ENCODE assay signal across 11 cellular contexts in the genomic region with DNA sequence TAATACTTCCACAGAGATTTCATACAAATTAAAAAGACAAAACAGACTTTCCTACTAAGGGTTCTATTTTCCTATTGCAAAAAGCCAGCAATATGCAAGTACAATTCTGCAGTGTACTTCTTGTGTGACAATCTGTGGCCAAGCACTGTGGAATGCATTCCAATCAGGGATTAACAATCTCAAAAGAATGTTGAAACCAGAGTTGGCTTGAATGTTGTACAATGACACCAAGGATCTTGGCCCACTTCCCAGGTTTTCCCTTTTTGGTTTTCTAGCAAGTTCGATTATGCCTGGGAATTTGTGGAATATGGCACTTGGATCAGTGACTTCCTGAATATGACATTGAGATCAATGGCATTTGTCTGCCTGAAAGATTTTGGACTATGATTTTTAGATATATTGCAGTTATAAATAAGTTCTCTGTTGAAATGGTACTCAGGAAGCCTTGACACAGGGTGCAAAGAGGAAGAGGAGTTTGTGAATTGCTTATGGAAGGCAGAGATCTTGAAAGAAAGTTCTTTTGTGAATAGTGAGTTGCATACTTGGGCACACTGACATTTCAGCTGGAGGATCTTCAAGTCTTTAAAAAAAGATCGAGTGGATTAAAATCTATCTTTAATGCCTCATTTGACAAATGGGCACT.
A peak's percentile ranks its signal among the peaks of the same experiment; 100 is the strongest.
DNase-seq lines count a peak whose midpoint lies in the region; ATAC-seq and TF ChIP-seq lines count a peak whose summit lies in the region.
"Had no signal": no experiment of that assay in that cellular context is flagged by ENCODE, and none has a peak within 500 bp of the region (broad histone marks: within the 10 kb centered on the region; RNA-seq: fewer than 3 reads in every experiment).

No MANE protein-coding gene starts in this region.

- no peaks in the 10 kb centered on the region for H3K79me2 ChIP-seq in PC-3 (ENCODE audit: low read length)

- H3K9me3 ChIP-seq in A673 (ENCODE audit: low read depth, low read length, poor library complexity, severe bottlenecking): no peaks in the 10 kb centered on the region
- no peaks in the 10 kb centered on the region for H3K9me3 ChIP-seq in PC-3 (ENCODE audit: low read length)
- no peaks in the 10 kb centered on the region for H3K9me3 ChIP-seq in esophagus squamous epithelium
- H3K9me3 ChIP-seq: BE2C, spleen had no signal

- BruUV-seq in A673 (replicated peaks; lab: Mats Ljungman, UMichigan) (no TSS peak), PC-3 (replicated peaks; lab: Mats Ljungman, UMichigan) (no TSS peak)

- H3F3A ChIP-seq in PC-3 (ENCODE audit: low read length, unreplicated experiment): no peaks in the 10 kb centered on the region

- H3K27me3 ChIP-seq in A673 (replicated peaks; ENCODE audit: insufficient read depth, low read depth, low read length, poor library complexity) (no peaks in the 10 kb centered on the region), PC-3 (ENCODE audit: low read length) (no peaks in the 10 kb centered on the region), esophagus squamous epithelium (no peaks in the 10 kb centered on the region)
- H3K27me3 ChIP-seq: BE2C, spleen had no signal

- H3K4me1 ChIP-seq in A673 (ENCODE audit: insufficient read depth, low read length, poor library complexity, severe bottlenecking) (peaks cover 8% of the 10 kb centered on the region), PC-3 (ENCODE audit: insufficient read depth, low read length) (peaks cover 21% of the 10 kb centered on the region), esophagus squamous epithelium (peaks cover 0 to 20% (median 8%) of the 10 kb centered on the region in 3 donors)
- H3K4me1 ChIP-seq: BE2C had no signal

- no peak for TF ChIP-seq CTCF in A673 (conservative IDR thresholded peaks at IDR 0.05; ENCODE audit: low read depth, low read length)
- no peak for TF ChIP-seq CTCF in PC-3 (conservative IDR thresholded peaks at IDR 0.05; ENCODE audit: low read depth, low read length)
- no peak for TF ChIP-seq CTCF in esophagus squamous epithelium (IDR thresholded peaks at IDR 0.05)

- H3K36me3 ChIP-seq in A673 (ENCODE audit: insufficient read depth, low read length, poor library complexity, severe bottlenecking) (no peaks in the 10 kb centered on the region), PC-3 (ENCODE audit: low read depth, low read length) (no peaks in the 10 kb centered on the region), esophagus squamous epithelium (no peaks in the 10 kb centered on the region)

- 22 to 23% methylated on average over 2 of the region's 2 CpGs for WGBS in esophagus squamous epithelium, 2 donors

- intact Hi-C loops in A673 (cut with micrococcal nuclease; ENCODE audit: unreplicated experiment) (no loop called here), PC-3 (cut with micrococcal nuclease) (no loop called here), esophagus squamous epithelium (cut with DNase I) (no loop called here)

- H2AFZ ChIP-seq in PC-3 (ENCODE audit: low read length): no peak overlapping the region

- H3K9ac ChIP-seq in PC-3 (ENCODE audit: low read length): no peak overlapping the region

- POLR2A ChIA-PET in A673 (lab: Charles Lee; ENCODE audit: low non-redundant PET): interaction anchor here (0.6 kb wide), 1 partner anchor 940 kb away, joined by 3 read pairs; no protein-coding TSS in a partner anchor
- POLR2A ChIA-PET in PC-3 (lab: Charles Lee; ENCODE audit: unreplicated experiment): interaction anchor here (0.7 kb wide), 1 partner anchor 13 kb away, joined by 5 read pairs; no protein-coding TSS in a partner anchor

- H3K4me3 ChIP-seq in A673 (ENCODE audit: low read depth, low read length, poor library complexity, severe bottlenecking): no peak overlapping the region
- 0 out of 2 replicates have a peak overlapping the region, but pooled peaks have one; percentile 0 for H3K4me3 ChIP-seq in PC-3 (ENCODE audit: low read length)
- no peak overlapping the region for H3K4me3 ChIP-seq in esophagus squamous epithelium
- H3K4me3 ChIP-seq: spleen had no signal

- no peak for TF ChIP-seq POLR2A in esophagus squamous epithelium (IDR thresholded peaks at IDR 0.05)

- peak overlapping the region; percentile 32 for H3K4me2 ChIP-seq in PC-3 (ENCODE audit: low read length)

- no peak overlapping the region for H3K27ac ChIP-seq in A673 (ENCODE audit: low read depth, low read length, poor library complexity, severe bottlenecking)
- H3K27ac ChIP-seq in PC-3 (ENCODE audit: low read length): peak overlapping the region; percentile 44
- peak overlapping the region in 3 of 4 donors; percentile 12 to 55 (median 16) for H3K27ac ChIP-seq in esophagus squamous epithelium

- CTCF ChIA-PET in A673 (lab: Charles Lee): no interaction called here
- CTCF ChIA-PET in PC-3 (lab: Charles Lee): no interaction called here

- peak; percentile 70 for DNase-seq in A673 (ENCODE audit: low spot score)
- peak; percentile 96 for DNase-seq in PC-3
- no peak for DNase-seq in esophagus squamous epithelium (lab: John Stamatoyannopoulos, UW)
- peak; percentile 21 for DNase-seq in mucosa of gallbladder (ENCODE audit: low spot score)
- DNase-seq in NCI-H69 (lab: John Stamatoyannopoulos, UW): no peak
- DNase-seq in SHP77 treated with DMSO at 0.1 percent for 48 hours (lab: John Stamatoyannopoulos, UW): no peak
- no peak for DNase-seq in activated CD4-positive, alpha-beta T cell treated with anti-CD3 and anti-CD28 coated beads for 48 hours
- DNase-seq: BE2C, NCI-H1105, spleen had no signal

- no peaks in the 10 kb centered on the region for H3K9me2 ChIP-seq in PC-3 (replicated peaks; ENCODE audit: low read length)

- H4K20me1 ChIP-seq in PC-3 (ENCODE audit: low read length): no peaks in the 10 kb centered on the region

- ATAC-seq in PC-3 (peak; percentile 87), GM21825 (IDR thresholded peaks at IDR 0.05; ENCODE audit: unreplicated experiment) (no peak)

Comparison
In these comparisons a context has a peak if more than half of its experiments do, and no peak if none do; other contexts are left out.
1. DNase-seq: peak in A673 (single experiment), PC-3 (single experiment) and mucosa of gallbladder (single experiment); none in esophagus squamous epithelium (single experiment), NCI-H69 (single experiment), SHP77 treated with DMSO at 0.1 percent for 48 hours (single experiment) and activated CD4-positive, alpha-beta T cell treated with anti-CD3 and anti-CD28 coated beads for 48 hours (single experiment).